In genomic region chr6:4935981-4936680, GRCh38 we compare ENCODE assay signal across 1 cellular context.
A peak's percentile ranks its signal among the peaks of the same experiment; 100 is the strongest.
TF ChIP-seq lines count a peak whose summit lies in the region.

No MANE protein-coding gene starts in this region.

TF ChIP-seq in HepG2, 621 proteins besides CTCF, POLR2A, EP300 and RAD21:
- 0 out of 2 replicates have a peak, but pooled peaks have one; percentile 14 for TF ChIP-seq CREM (IDR thresholded peaks at IDR 0.05)
- no peak for TF ChIP-seq CREM (CRISPR knock-in tag; IDR thresholded peaks at IDR 0.05)
- TF ChIP-seq AHR (CRISPR knock-in tag; IDR thresholded peaks at IDR 0.05) = no peak
